ENCODE assay signal across 9 cellular contexts in the genomic region with DNA sequence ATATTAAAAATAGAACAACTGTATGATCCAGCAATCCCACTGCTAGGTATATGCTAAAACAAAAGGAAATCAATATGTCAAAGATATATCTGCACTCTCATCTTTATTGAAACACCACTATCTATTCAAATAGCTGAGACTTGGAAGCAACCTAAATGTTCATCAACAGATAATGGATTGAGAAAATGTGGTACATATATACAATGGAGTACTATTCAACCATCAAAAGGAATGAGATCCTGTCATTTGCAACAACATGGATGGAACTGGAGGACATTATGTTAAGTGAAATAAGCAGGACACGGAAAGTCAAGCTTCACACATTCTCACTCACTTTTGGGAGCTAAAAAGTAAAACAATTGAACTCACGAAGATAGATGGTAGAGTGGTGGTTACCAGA.
"Had no signal": no experiment of that assay in that cellular context is flagged by ENCODE, and none has a peak within 500 bp of the region (broad histone marks: within the 10 kb centered on the region; RNA-seq: fewer than 3 reads in every experiment).

No MANE protein-coding gene starts in this region.

- H3K9me3 ChIP-seq: HAP-1 had no signal

- DNase-seq: GM23248, GOT3, H7, H9, HCEC 1CT, HFFc6 had no signal

- H3K36me3 ChIP-seq: HAP-1 had no signal

- H3K4me1 ChIP-seq: HAP-1 had no signal

- H3K4me2 ChIP-seq: GM23338 had no signal

- H2AFZ ChIP-seq: GM23248, GM23338 had no signal

- H3K9ac ChIP-seq: GM23248 had no signal

- H3K27ac ChIP-seq: GM23248 had no signal

- H3K4me3 ChIP-seq: GM23248, GM23338, HAP-1 had no signal

- ATAC-seq: GM23338, HCT116 had no signal
